ENCODE assay signal across 24 cellular contexts in genomic region chr11:40166892-40167291, GRCh38.
DNase-seq lines count a peak whose midpoint lies in the region; ATAC-seq, FAIRE-seq and TF ChIP-seq lines count a peak whose summit lies in the region.
"Had no signal": no experiment of that assay in that cellular context is flagged by ENCODE, and none has a peak within 500 bp of the region (broad histone marks: within the 10 kb centered on the region; RNA-seq: fewer than 3 reads in every experiment).

No MANE protein-coding gene starts in this region.

- peaks cover 18% of the 10 kb centered on the region for H3K4me1 Mint-ChIP-seq in MCF 10A (ENCODE audit: insufficient read depth, unreplicated experiment)
- H3K4me1 Mint-ChIP-seq: B cell had no signal

- H3K9ac ChIP-seq in PC-3 (ENCODE audit: low read length) = no peak overlapping the region
- no peak overlapping the region for H3K9ac ChIP-seq in kidney (ENCODE audit: low read length in 2 of 2)

- no peaks in the 10 kb centered on the region for H3K27me3 Mint-ChIP-seq in MCF 10A (ENCODE audit: insufficient read depth, unreplicated experiment)
- H3K27me3 Mint-ChIP-seq: B cell had no signal

- no peak overlapping the region for H3K27ac Mint-ChIP-seq in MCF 10A (ENCODE audit: low read depth, unreplicated experiment)
- H3K27ac Mint-ChIP-seq: B cell, GM23338 had no signal

- peaks cover 0 to 11% of the 10 kb centered on the region in 2 donors for H3K9me3 ChIP-seq in breast epithelium
- no peaks in the 10 kb centered on the region for H3K9me3 ChIP-seq in PC-3 (ENCODE audit: low read length)
- no peaks in the 10 kb centered on the region for H3K9me3 ChIP-seq in kidney (ENCODE audit: control insufficient read depth in 1 of 2, low read length in 2 of 2)

- H3K36me3 ChIP-seq in breast epithelium = no peaks in the 10 kb centered on the region
- H3K36me3 ChIP-seq in PC-3 (ENCODE audit: low read depth, low read length) = no peaks in the 10 kb centered on the region
- no peaks in the 10 kb centered on the region for H3K36me3 ChIP-seq in kidney (ENCODE audit: control insufficient read depth in 1 of 2, insufficient read depth in 2 of 2, low read length in 2 of 2)

- H3K4me2 ChIP-seq in PC-3 (ENCODE audit: low read length) = no peak overlapping the region
- H3K4me2 ChIP-seq: GM23338 had no signal

- TF ChIP-seq POLR2A in breast epithelium (IDR thresholded peaks at IDR 0.05) = no peak

- peaks cover 8% of the 10 kb centered on the region for H3K9me3 Mint-ChIP-seq in MCF 10A (ENCODE audit: unreplicated experiment)

- BruUV-seq in MCF 10A (replicated peaks; lab: Mats Ljungman, UMichigan) (no TSS peak), PC-3 (replicated peaks; lab: Mats Ljungman, UMichigan) (no TSS peak)

- intact Hi-C loops in MCF 10A (cut with micrococcal nuclease) (no loop called here), breast epithelium (cut with DNase I; ENCODE audit: low total_unique reads) (loop anchor here (5.0 kb wide), 1 partner anchor 1110 kb away; no protein-coding TSS in a partner anchor), PC-3 (cut with micrococcal nuclease) (no loop called here), kidney (cut with DNase I) (no loop called here)

- peaks cover 12% of the 10 kb centered on the region for H3K36me3 Mint-ChIP-seq in MCF 10A (ENCODE audit: insufficient read depth, unreplicated experiment)

- peak; percentile 34 for DNase-seq in MCF 10A (ENCODE audit: unreplicated experiment)
- DNase-seq in breast epithelium (ENCODE audit: low spot score in 2 of 2) = no peak
- DNase-seq in PC-3 = peak; percentile 18
- peak; percentile 1 for DNase-seq in choroid plexus epithelial cell (ENCODE audit: low read depth)
- DNase-seq in effector CD4-positive, alpha-beta T cell = no peak
- no peak for DNase-seq in kidney
- no peak for DNase-seq in SIG-M5 (lab: John Stamatoyannopoulos, UW)
- DNase-seq: HCEC 1CT, NCI-H1092, NCI-H1436, NCI-H187 treated with DMSO at 0.1 percent for 48 hours, NCI-H226, NCI-H510A treated with DMSO at 0.1 percent for 48 hours, NCI-H774, RPMI8226, SHP77 had no signal

- H3K9me2 ChIP-seq in PC-3 (replicated peaks; ENCODE audit: low read length) = no peaks in the 10 kb centered on the region

- CTCF ChIA-PET in MCF 10A (lab: Yijun Ruan, JAX) = interaction anchor here (1.6 kb wide), 1 partner anchor 127 kb away, joined by 6 read pairs; no protein-coding TSS in a partner anchor
- CTCF ChIA-PET in PC-3 (lab: Charles Lee) = no interaction called here

- no peak for FAIRE-seq in kidney (lab: Jason Lieb, UNC)
- FAIRE-seq: A204.1, G401.6, GM12892, HepG2, K562 had no signal

- no peak overlapping the region for H3K4me3 Mint-ChIP-seq in MCF 10A (ENCODE audit: unreplicated experiment)
- H3K4me3 Mint-ChIP-seq: B cell, GM23338 had no signal

- H3K4me3 ChIP-seq in breast epithelium (no peak overlapping the region), PC-3 (ENCODE audit: low read length) (no peak overlapping the region), choroid plexus epithelial cell (ENCODE audit: low read depth, low read length) (no peak overlapping the region), kidney (ENCODE audit: low read length in 2 of 2) (no peak overlapping the region)
- H3K4me3 ChIP-seq: GM23338, K562, SK-N-MC had no signal

- H3K27ac ChIP-seq in breast epithelium (no peak overlapping the region), PC-3 (ENCODE audit: low read length) (no peak overlapping the region), kidney (ENCODE audit: low read depth in 2 of 2, low read length in 2 of 2) (no peak overlapping the region)
- H3K27ac ChIP-seq: SK-N-MC had no signal

- no peak for ATAC-seq in PC-3
- ATAC-seq: GM23338, HepG2, K562 had no signal

- no peaks in the 10 kb centered on the region for H3F3A ChIP-seq in PC-3 (ENCODE audit: low read length, unreplicated experiment)

- no peaks in the 10 kb centered on the region for H3K79me2 ChIP-seq in PC-3 (ENCODE audit: low read length)

- H3K27me3 ChIP-seq in breast epithelium = no peaks in the 10 kb centered on the region
- H3K27me3 ChIP-seq in PC-3 (ENCODE audit: low read length) = 0 out of 2 replicates have a peak, but pooled peaks cover 5% of the 10 kb centered on the region

- POLR2A ChIA-PET in MCF 10A (lab: Yijun Ruan, JAX) (interaction anchor here (0.7 kb wide), 1 partner anchor 34 kb away, joined by 3 read pairs; no protein-coding TSS in a partner anchor), PC-3 (lab: Charles Lee; ENCODE audit: unreplicated experiment) (no interaction called here)

- H3K4me1 ChIP-seq in breast epithelium = no peaks in the 10 kb centered on the region
- H3K4me1 ChIP-seq in PC-3 (ENCODE audit: insufficient read depth, low read length) = no peaks in the 10 kb centered on the region
- no peaks in the 10 kb centered on the region for H3K4me1 ChIP-seq in kidney (ENCODE audit: control insufficient read depth in 1 of 2, insufficient read depth in 1 of 2, low read depth in 1 of 2, low read length in 2 of 2)

- H4K20me1 ChIP-seq in PC-3 (ENCODE audit: low read length) = no peaks in the 10 kb centered on the region

- no peak overlapping the region for H2AFZ ChIP-seq in PC-3 (ENCODE audit: low read length)
- H2AFZ ChIP-seq: GM23338 had no signal

- no peak for TF ChIP-seq CTCF in MCF 10A (IDR thresholded peaks at IDR 0.05; ENCODE audit: unreplicated experiment)
- TF ChIP-seq CTCF in breast epithelium (IDR thresholded peaks at IDR 0.05) = no peak
- no peak for TF ChIP-seq CTCF in PC-3 (conservative IDR thresholded peaks at IDR 0.05; ENCODE audit: low read depth, low read length)
- no peak for TF ChIP-seq CTCF in choroid plexus epithelial cell (conservative IDR thresholded peaks at IDR 0.05; ENCODE audit: low read depth, low read length)
- TF ChIP-seq CTCF in kidney (IDR thresholded peaks at IDR 0.05; ENCODE audit: borderline replicate concordance, extremely low read depth, insufficient read depth) = no peak

Comparison
In these comparisons a context has a peak if more than half of its experiments do, and no peak if none do; other contexts are left out.
1. DNase-seq: peak in MCF 10A (single experiment), PC-3 (single experiment) and choroid plexus epithelial cell (single experiment); none in breast epithelium (0 of 2), effector CD4-positive, alpha-beta T cell (single experiment), kidney (single experiment) and SIG-M5 (single experiment).